ENCODE assay signal across 1 cellular context in the genomic region with DNA sequence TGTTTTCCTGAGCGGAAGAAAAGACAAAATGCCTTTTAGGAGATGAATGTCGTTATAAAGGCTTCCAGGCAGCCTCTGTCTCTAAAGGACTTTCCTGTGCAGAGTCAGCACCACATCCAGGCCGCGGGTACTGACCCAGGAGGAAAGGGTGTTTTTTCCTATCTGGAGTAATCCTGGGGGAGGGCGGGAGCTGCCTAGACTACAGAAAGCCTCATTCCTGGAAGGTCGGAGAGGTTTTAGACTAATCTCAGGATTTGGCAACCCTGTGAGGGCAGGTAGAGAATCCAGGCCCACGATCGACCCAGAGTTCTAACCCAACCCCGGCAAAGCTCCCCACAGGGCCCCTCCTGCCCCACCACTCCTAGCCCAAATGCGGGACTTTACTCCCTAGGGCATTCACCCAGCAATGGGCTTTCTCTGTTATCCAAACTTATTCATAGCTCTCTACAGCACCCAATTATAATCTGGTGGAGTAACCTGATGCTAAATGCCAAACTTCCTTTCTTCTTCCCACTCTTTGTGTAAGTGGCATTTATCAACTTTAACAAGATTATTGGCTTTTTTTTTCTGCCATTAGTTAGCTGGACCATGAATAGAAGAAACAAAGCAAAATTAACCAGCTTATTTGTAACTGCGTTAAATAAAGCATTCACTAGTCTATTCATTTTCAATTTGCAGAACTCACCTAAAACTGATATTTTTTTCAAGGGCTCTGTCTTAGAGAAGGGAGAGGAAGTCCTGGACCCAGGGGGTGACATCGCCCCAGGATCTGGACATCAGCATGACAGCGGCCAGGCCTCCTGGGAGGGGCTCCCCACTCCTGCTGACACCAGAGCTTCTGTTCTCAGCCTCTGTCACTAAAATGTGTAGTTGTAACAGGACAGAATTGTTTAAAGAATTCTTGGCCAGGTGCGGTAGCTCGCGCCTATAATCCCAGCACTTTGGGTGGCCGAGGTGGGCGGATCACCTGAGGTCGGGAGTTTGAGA.
TF ChIP-seq lines count a peak whose summit lies in the region.

No MANE protein-coding gene starts in this region.

TF ChIP-seq in WTC11, 78 proteins besides CTCF, POLR2A, EP300 and RAD21 (continued from another document):
- TF ChIP-seq, protein P1, sequence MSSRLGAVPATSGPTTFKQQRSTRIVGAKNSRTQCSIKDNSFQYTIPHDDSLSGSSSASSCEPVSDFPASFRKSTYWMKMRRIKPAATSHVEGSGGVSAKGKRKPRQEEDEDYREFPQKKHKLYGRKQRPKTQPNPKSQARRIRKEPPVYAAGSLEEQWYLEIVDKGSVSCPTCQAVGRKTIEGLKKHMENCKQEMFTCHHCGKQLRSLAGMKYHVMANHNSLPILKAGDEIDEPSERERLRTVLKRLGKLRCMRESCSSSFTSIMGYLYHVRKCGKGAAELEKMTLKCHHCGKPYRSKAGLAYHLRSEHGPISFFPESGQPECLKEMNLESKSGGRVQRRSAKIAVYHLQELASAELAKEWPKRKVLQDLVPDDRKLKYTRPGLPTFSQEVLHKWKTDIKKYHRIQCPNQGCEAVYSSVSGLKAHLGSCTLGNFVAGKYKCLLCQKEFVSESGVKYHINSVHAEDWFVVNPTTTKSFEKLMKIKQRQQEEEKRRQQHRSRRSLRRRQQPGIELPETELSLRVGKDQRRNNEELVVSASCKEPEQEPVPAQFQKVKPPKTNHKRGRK (CRISPR knock-in tag; IDR thresholded peaks at IDR 0.05; ENCODE audit: borderline replicate concordance): no peak
- TF ChIP-seq ZNF232 (CRISPR knock-in tag; IDR thresholded peaks at IDR 0.05) (no peak), TP53 (CRISPR knock-in tag; IDR thresholded peaks at IDR 0.05) (no peak), TEAD4 (CRISPR knock-in tag; IDR thresholded peaks at IDR 0.05) (no peak)
- TF ChIP-seq, protein P2, sequence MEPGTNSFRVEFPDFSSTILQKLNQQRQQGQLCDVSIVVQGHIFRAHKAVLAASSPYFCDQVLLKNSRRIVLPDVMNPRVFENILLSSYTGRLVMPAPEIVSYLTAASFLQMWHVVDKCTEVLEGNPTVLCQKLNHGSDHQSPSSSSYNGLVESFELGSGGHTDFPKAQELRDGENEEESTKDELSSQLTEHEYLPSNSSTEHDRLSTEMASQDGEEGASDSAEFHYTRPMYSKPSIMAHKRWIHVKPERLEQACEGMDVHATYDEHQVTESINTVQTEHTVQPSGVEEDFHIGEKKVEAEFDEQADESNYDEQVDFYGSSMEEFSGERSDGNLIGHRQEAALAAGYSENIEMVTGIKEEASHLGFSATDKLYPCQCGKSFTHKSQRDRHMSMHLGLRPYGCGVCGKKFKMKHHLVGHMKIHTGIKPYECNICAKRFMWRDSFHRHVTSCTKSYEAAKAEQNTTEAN (CRISPR knock-in tag; IDR thresholded peaks at IDR 0.05): no peak
- TF ChIP-seq, protein P3, sequence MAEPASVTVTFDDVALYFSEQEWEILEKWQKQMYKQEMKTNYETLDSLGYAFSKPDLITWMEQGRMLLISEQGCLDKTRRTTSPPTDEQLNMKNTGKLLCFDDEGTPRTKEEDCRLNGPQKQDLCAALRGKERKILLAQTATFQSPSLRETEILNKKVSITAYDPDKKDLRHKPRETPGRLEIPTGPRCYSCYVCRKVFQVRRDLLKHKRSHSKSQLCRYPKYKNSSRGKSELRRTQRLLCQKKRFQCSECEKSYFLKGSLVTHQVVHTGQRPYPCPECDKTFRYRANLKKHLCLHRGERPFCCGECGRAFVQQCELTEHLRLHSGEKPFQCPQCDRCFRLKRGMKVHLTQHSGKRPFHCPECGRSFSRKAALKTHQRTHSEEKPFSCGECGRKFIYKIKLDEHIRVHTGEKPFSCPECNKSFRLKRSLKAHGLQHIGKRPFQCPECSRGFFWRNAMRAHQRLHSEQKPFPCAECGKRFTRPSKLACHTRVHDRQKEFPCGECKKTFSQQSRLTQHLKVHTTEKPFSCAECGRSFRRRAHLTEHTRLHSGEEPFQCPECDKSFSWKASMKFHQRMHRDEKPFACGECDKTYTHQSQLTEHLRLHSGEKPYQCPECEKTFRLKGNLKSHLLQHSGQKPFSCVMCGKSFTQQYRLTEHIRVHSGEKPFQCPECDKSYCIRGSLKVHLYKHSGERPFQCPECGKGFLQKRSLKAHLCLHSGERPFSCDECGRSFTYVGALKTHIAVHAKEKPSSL (CRISPR knock-in tag; conservative IDR thresholded peaks at IDR 0.05): no peak
- TF ChIP-seq, protein P4, sequence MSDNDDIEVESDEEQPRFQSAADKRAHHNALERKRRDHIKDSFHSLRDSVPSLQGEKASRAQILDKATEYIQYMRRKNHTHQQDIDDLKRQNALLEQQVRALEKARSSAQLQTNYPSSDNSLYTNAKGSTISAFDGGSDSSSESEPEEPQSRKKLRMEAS (CRISPR knock-in tag; IDR thresholded peaks at IDR 0.05): no peak
- TF ChIP-seq, protein P5, sequence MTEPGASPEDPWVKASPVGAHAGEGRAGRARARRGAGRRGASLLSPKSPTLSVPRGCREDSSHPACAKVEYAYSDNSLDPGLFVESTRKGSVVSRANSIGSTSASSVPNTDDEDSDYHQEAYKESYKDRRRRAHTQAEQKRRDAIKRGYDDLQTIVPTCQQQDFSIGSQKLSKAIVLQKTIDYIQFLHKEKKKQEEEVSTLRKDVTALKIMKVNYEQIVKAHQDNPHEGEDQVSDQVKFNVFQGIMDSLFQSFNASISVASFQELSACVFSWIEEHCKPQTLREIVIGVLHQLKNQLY (CRISPR knock-in tag; IDR thresholded peaks at IDR 0.05): no peak
- TF ChIP-seq, protein P6, sequence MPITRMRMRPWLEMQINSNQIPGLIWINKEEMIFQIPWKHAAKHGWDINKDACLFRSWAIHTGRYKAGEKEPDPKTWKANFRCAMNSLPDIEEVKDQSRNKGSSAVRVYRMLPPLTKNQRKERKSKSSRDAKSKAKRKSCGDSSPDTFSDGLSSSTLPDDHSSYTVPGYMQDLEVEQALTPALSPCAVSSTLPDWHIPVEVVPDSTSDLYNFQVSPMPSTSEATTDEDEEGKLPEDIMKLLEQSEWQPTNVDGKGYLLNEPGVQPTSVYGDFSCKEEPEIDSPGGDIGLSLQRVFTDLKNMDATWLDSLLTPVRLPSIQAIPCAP (CRISPR knock-in tag; IDR thresholded peaks at IDR 0.05): no peak
- TF ChIP-seq, protein P7, sequence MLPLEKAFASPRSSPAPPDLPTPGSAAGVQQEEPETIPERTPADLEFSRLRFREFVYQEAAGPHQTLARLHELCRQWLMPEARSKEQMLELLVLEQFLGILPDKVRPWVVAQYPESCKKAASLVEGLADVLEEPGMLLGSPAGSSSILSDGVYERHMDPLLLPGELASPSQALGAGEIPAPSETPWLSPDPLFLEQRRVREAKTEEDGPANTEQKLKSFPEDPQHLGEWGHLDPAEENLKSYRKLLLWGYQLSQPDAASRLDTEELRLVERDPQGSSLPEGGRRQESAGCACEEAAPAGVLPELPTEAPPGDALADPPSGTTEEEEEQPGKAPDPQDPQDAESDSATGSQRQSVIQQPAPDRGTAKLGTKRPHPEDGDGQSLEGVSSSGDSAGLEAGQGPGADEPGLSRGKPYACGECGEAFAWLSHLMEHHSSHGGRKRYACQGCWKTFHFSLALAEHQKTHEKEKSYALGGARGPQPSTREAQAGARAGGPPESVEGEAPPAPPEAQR (CRISPR knock-in tag; IDR thresholded peaks at IDR 0.05): no peak
